In genomic region chr10:72261323-72262018, GRCh38 we compare ENCODE assay signal across 1 cellular context.
TF ChIP-seq lines count a peak whose summit lies in the region.

No MANE protein-coding gene starts in this region.

TF ChIP-seq in K562, 482 proteins besides CTCF, POLR2A, EP300 and RAD21 (continued from another document and continues in another):
- 0 out of 2 replicates have a peak, but pooled peaks have one; percentile 5 for TF ChIP-seq TCF15 (CRISPR knock-in tag; IDR thresholded peaks at IDR 0.05)
- TF ChIP-seq FOXJ3 (CRISPR knock-in tag; IDR thresholded peaks at IDR 0.05), result no peak
- no peak; the same call in 1 of the 2 replicates for TF ChIP-seq ARID4B (CRISPR knock-in tag; IDR thresholded peaks at IDR 0.05)
- no peak for TF ChIP-seq ZNF146 (CRISPR knock-in tag; IDR thresholded peaks at IDR 0.05; ENCODE audit: unreplicated experiment)
- TF ChIP-seq ZNF668 (CRISPR knock-in tag; IDR thresholded peaks at IDR 0.05), result no peak
- TF ChIP-seq CBFA2T3 (IDR thresholded peaks at IDR 0.05), result peak; percentile 45; the same call in 1 of the 2 replicates
- TF ChIP-seq ARID1B (IDR thresholded peaks at IDR 0.05), result peak; percentile 84
- TF ChIP-seq ETV1 (tag; conservative IDR thresholded peaks at IDR 0.05; ENCODE audit: low read depth), result no peak
- no peak for TF ChIP-seq MBD2 (IDR thresholded peaks at IDR 0.05; ENCODE audit: borderline replicate concordance, low read depth)
- 0 out of 2 replicates have a peak, but pooled peaks have one; percentile 12 for TF ChIP-seq NKRF (IDR thresholded peaks at IDR 0.05; ENCODE audit: borderline replicate concordance)
- no peak for TF ChIP-seq DNMT1 (IDR thresholded peaks at IDR 0.05)
- TF ChIP-seq TEAD4 (IDR thresholded peaks at IDR 0.05; ENCODE audit: low read length), result peak; percentile 59; the same call in 1 of the 2 replicates
- TF ChIP-seq TEAD4 (CRISPR knock-in tag; IDR thresholded peaks at IDR 0.05; ENCODE audit: borderline replicate concordance), result no peak
- no peak for TF ChIP-seq TCF7L2 (IDR thresholded peaks at IDR 0.05; ENCODE audit: low read depth, low read length)
- no peak for TF ChIP-seq CHD4 (IDR thresholded peaks at IDR 0.05; ENCODE audit: insufficient read depth, insufficient replicate concordance, low read depth, low read length, poor library complexity, severe bottlenecking)
- TF ChIP-seq ZNF395 (CRISPR knock-in tag; IDR thresholded peaks at IDR 0.05), result no peak
- TF ChIP-seq C11orf30 (IDR thresholded peaks at IDR 0.05; ENCODE audit: low read depth), result no peak
- TF ChIP-seq ZBTB40 (IDR thresholded peaks at IDR 0.05), result no peak
- no peak for TF ChIP-seq ZBTB40 (CRISPR knock-in tag; IDR thresholded peaks at IDR 0.05)
- no peak for TF ChIP-seq ELF2 (CRISPR knock-in tag; IDR thresholded peaks at IDR 0.05)
- no peak for TF ChIP-seq NFIC (IDR thresholded peaks at IDR 0.05)
- peak; percentile 33 for TF ChIP-seq TAF1 (IDR thresholded peaks at IDR 0.05; ENCODE audit: control insufficient read depth, extremely low read depth, insufficient read depth, low read length, severe bottlenecking)
- no peak for TF ChIP-seq ARID3B (CRISPR knock-in tag; IDR thresholded peaks at IDR 0.05; ENCODE audit: borderline replicate concordance)
- TF ChIP-seq USF1 (CRISPR knock-in tag; IDR thresholded peaks at IDR 0.05), result no peak
- TF ChIP-seq ZNF511 (CRISPR knock-in tag; IDR thresholded peaks at IDR 0.05), result no peak
- TF ChIP-seq CEBPG (CRISPR knock-in tag; IDR thresholded peaks at IDR 0.05), result no peak
- 0 out of 4 replicates have a peak, but pooled peaks of 1 of the 2 experiments have one; percentile 4 for TF ChIP-seq CEBPG (tag; conservative IDR thresholded peaks at IDR 0.05 in 1 of 2, IDR thresholded peaks at IDR 0.05 in 1 of 2)
- no peak for TF ChIP-seq ZFPM2 (CRISPR knock-in tag; IDR thresholded peaks at IDR 0.05)
- no peak for TF ChIP-seq TAF7 (tag; IDR thresholded peaks at IDR 0.05)
